In genomic region chr22:33110562-33111163, GRCh38 we compare ENCODE assay signal across 32 cellular contexts. TPM values are rescaled to one million over a fixed set of nuclear protein-coding genes. Genes with fewer than 3 reads are reported as not detected.
DNase-seq lines count a peak whose midpoint lies in the region; ATAC-seq and TF ChIP-seq lines count a peak whose summit lies in the region.
"Had no signal": no experiment of that assay in that cellular context is flagged by ENCODE, and none has a peak within 500 bp of the region (broad histone marks: within the 10 kb centered on the region; RNA-seq: fewer than 3 reads in every experiment).

No MANE protein-coding gene starts in this region.

- no peak overlapping the region for H3K4me3 Mint-ChIP-seq in brain
- H3K4me3 Mint-ChIP-seq: activated CD4-positive, alpha-beta memory T cell treated with anti-CD3 and anti-CD28 coated beads, Interleukin-2, amount 10 ng/mL, durations not matched to agents 7 days and 5 days; activated naive CD8-positive, alpha-beta T cell treated with anti-CD3 and anti-CD28 coated beads, Interleukin-2, amount 10 ng/mL, durations not matched to agents 7 days and 5 days; nephron had no signal

- H2BK5ac ChIP-seq in mesenchymal stem cell (ENCODE audit: low read depth, low read length, poor library complexity, severe bottlenecking), result no peak overlapping the region

- H3K14ac ChIP-seq in mesenchymal stem cell (ENCODE audit: low read length in 2 of 2), result peak overlapping the region in 1 of 2 experiments; percentile 36

- H3K36me3 ChIP-seq in GM23248 (ENCODE audit: low read depth) (no peaks in the 10 kb centered on the region), mesenchymal stem cell (ENCODE audit: control insufficient read depth in 1 of 2, insufficient read depth in 2 of 2, low read depth in 1 of 2, low read length in 2 of 2) (no peaks in the 10 kb centered on the region)
- H3K36me3 ChIP-seq: SJSA1, upper lobe of left lung had no signal

- no peak overlapping the region for H3K18ac ChIP-seq in mesenchymal stem cell (ENCODE audit: low read depth in 1 of 2, low read length in 2 of 2)

- H2AFZ ChIP-seq in GM23248, result no peak overlapping the region
- no peak overlapping the region for H2AFZ ChIP-seq in mesenchymal stem cell (ENCODE audit: low read depth, low read length)
- H2AFZ ChIP-seq: hepatocyte, parathyroid adenoma had no signal

- H2BK120ac ChIP-seq in mesenchymal stem cell (ENCODE audit: low read depth, low read length), result no peak overlapping the region

- no peaks in the 10 kb centered on the region for H3K79me2 ChIP-seq in GM23248 (ENCODE audit: insufficient read depth)
- H3K79me2 ChIP-seq: hepatocyte, parathyroid adenoma had no signal

- H3K27me3 ChIP-seq in GM23248 (replicated peaks; ENCODE audit: insufficient read depth), result no peaks in the 10 kb centered on the region; the same call in 1 of the 2 replicates
- H3K27me3 ChIP-seq in mesenchymal stem cell (ENCODE audit: control insufficient read depth in 1 of 2, insufficient read depth in 1 of 2, low read length in 2 of 2), result peaks cover 0 to 5% of the 10 kb centered on the region in 2 experiments
- H3K27me3 ChIP-seq: hepatocyte, SJSA1, upper lobe of left lung had no signal

- H3K27ac ChIP-seq in GM23248 (no peak overlapping the region), mesenchymal stem cell (ENCODE audit: low read length, poor library complexity, severe bottlenecking) (no peak overlapping the region)
- H3K27ac ChIP-seq: epithelial cell of prostate, hepatocyte, parathyroid adenoma, SJSA1, upper lobe of left lung had no signal

- H3K4me1 ChIP-seq in GM23248 (ENCODE audit: insufficient read depth) (peaks cover 9% of the 10 kb centered on the region; the same call in 1 of the 2 replicates), mesenchymal stem cell (ENCODE audit: control insufficient read depth, insufficient read depth, low read depth, low read length) (no peaks in the 10 kb centered on the region)
- H3K4me1 ChIP-seq: parathyroid adenoma, SJSA1, upper lobe of left lung had no signal

- H3K23ac ChIP-seq in mesenchymal stem cell (ENCODE audit: low read length in 2 of 2), result no peak overlapping the region

- no peaks in the 10 kb centered on the region for H4K20me1 ChIP-seq in GM23248 (ENCODE audit: insufficient read depth)

- H3K9me3 ChIP-seq in GM23248 (ENCODE audit: low read depth) (no peaks in the 10 kb centered on the region), mesenchymal stem cell (ENCODE audit: control insufficient read depth, low read length) (no peaks in the 10 kb centered on the region)
- H3K9me3 ChIP-seq: SJSA1, upper lobe of left lung had no signal

- 1 to 7% methylated on average over 7 of the region's 7 CpGs for WGBS in GM23248 (ENCODE audit: low coverage in 1 of 2, low lambda C conversion rate in 2 of 2, missing lambda C conversion rate in 2 of 2), 2 experiments
- 96% methylated on average over 7 of the region's 7 CpGs for WGBS in mesenchymal stem cell

- H4K8ac ChIP-seq in mesenchymal stem cell (ENCODE audit: low read length), result no peak overlapping the region

- H3K27ac Mint-ChIP-seq in brain, result peak overlapping the region in 3 of 5 experiments; percentile 52 to 71 (median 63)
- H3K27ac Mint-ChIP-seq: activated CD4-positive, alpha-beta memory T cell treated with anti-CD3 and anti-CD28 coated beads, Interleukin-2, amount 10 ng/mL, durations not matched to agents 7 days and 5 days; activated naive CD8-positive, alpha-beta T cell treated with anti-CD3 and anti-CD28 coated beads, Interleukin-2, amount 10 ng/mL, durations not matched to agents 7 days and 5 days; activated T-helper 2 cell treated with anti-CD3 and anti-CD28 coated beads, Interferon-gamma antibody, Interleukin-2, Interleukin-4, amounts not matched to agents 10 μg/mL and 5 μg/mL and 100 μg/mL, durations not matched to agents 14 hours and 24 hours and 36 hours; nephron had no signal

- no peak overlapping the region for H3K4ac ChIP-seq in mesenchymal stem cell (ENCODE audit: low read depth in 1 of 2, low read length in 2 of 2)

- no peak overlapping the region for H3K9ac ChIP-seq in GM23248
- peak overlapping the region; percentile 51 for H3K9ac ChIP-seq in mesenchymal stem cell (ENCODE audit: low read length)
- H3K9ac ChIP-seq: parathyroid adenoma had no signal

- in situ Hi-C loops in GM23248 (cut with MboI), result no loop called here

- H3K27me3 Mint-ChIP-seq in brain, result no peaks in the 10 kb centered on the region
- H3K27me3 Mint-ChIP-seq: activated CD4-positive, alpha-beta memory T cell treated with anti-CD3 and anti-CD28 coated beads, Interleukin-2, amount 10 ng/mL, durations not matched to agents 7 days and 5 days had no signal

- no peak overlapping the region for H2AK5ac ChIP-seq in mesenchymal stem cell (ENCODE audit: low read length, severe bottlenecking)

- no peaks in the 10 kb centered on the region for H3K9me3 Mint-ChIP-seq in brain
- H3K9me3 Mint-ChIP-seq: activated CD4-positive, alpha-beta memory T cell treated with anti-CD3 and anti-CD28 coated beads, Interleukin-2, amount 10 ng/mL, durations not matched to agents 7 days and 5 days; activated naive CD8-positive, alpha-beta T cell treated with anti-CD3 and anti-CD28 coated beads, Interleukin-2, amount 10 ng/mL, durations not matched to agents 7 days and 5 days; activated T-helper 2 cell treated with anti-CD3 and anti-CD28 coated beads, Interferon-gamma antibody, Interleukin-2, Interleukin-4, amounts not matched to agents 10 μg/mL and 5 μg/mL and 100 μg/mL, durations not matched to agents 14 hours and 24 hours and 36 hours; nephron had no signal

- no peaks in the 10 kb centered on the region for H3K36me3 Mint-ChIP-seq in brain
- H3K36me3 Mint-ChIP-seq: activated naive CD8-positive, alpha-beta T cell treated with anti-CD3 and anti-CD28 coated beads, Interleukin-2, amount 10 ng/mL, durations not matched to agents 7 days and 5 days had no signal

- no peak for TF ChIP-seq CTCF in brain (conservative IDR thresholded peaks at IDR 0.05)

- peak; percentile 40 for DNase-seq in Ammon's horn (ENCODE audit: low spot score)
- DNase-seq in GM23248, result peak; percentile 65
- no peak for DNase-seq in mesenchymal stem cell
- DNase-seq in dedifferentiated amniotic fluid mesenchymal stem cell (ENCODE audit: extremely low spot score), result no peak
- no peak for DNase-seq in activated effector memory CD4-positive, alpha-beta T cell treated with Interleukin-2 at 50 U/mL for 16 hours
- DNase-seq in HT-29 (ENCODE audit: low spot score), result no peak
- DNase-seq: activated CD4-positive, alpha-beta memory T cell treated with anti-CD3 and anti-CD28 coated beads, Interleukin-2, amount 10 ng/mL, durations not matched to agents 7 days and 5 days; activated naive CD8-positive, alpha-beta T cell treated with anti-CD3 and anti-CD28 coated beads, Interleukin-2, amount 10 ng/mL, durations not matched to agents 7 days and 5 days; AML-193; DND-41; foreskin fibroblast; HCEC 1CT; midbrain; NCI-H1105; NCI-H2029 treated with DMSO at 0.1 percent for 48 hours; NK-92 treated with Interleukin-12 subunit alpha and Interleukin-12 subunit beta, amount 100 ng/mL, for 24 hours; stimulated activated CD8-positive, alpha-beta memory T cell treated with anti-CD3 and anti-CD28 coated beads, Interleukin-4, amount 100 ng/mL, for 48 hours; T-helper 1 cell; upper lobe of left lung had no signal

- H4K91ac ChIP-seq in mesenchymal stem cell (ENCODE audit: low read length), result no peak overlapping the region

- H3F3A ChIP-seq in GM23248 (ENCODE audit: insufficient read depth), result 0 out of 2 replicates have a peak, but pooled peaks cover 7% of the 10 kb centered on the region

- H3K4me2 ChIP-seq in GM23248 (ENCODE audit: unreplicated experiment) (no peak overlapping the region), mesenchymal stem cell (ENCODE audit: low read length, poor library complexity, severe bottlenecking) (no peak overlapping the region)
- H3K4me2 ChIP-seq: hepatocyte had no signal

- H2BK15ac ChIP-seq in mesenchymal stem cell (ENCODE audit: low read depth, poor library complexity, severe bottlenecking), result no peak overlapping the region

- H2BK12ac ChIP-seq in mesenchymal stem cell (ENCODE audit: low read length in 2 of 2), result no peak overlapping the region

- no peaks in the 10 kb centered on the region for H3K9me2 ChIP-seq in GM23248 (ENCODE audit: insufficient read depth)

- no peak overlapping the region for H3K4me3 ChIP-seq in GM23248
- no peak overlapping the region for H3K4me3 ChIP-seq in mesenchymal stem cell (ENCODE audit: insufficient read depth in 1 of 2, low read depth in 1 of 2, low read length in 2 of 2)
- H3K4me3 ChIP-seq: hepatocyte, SJSA1, upper lobe of left lung had no signal

- H3K4me1 Mint-ChIP-seq in brain, result peaks cover 46% of the 10 kb centered on the region
- H3K4me1 Mint-ChIP-seq: activated CD4-positive, alpha-beta memory T cell treated with anti-CD3 and anti-CD28 coated beads, Interleukin-2, amount 10 ng/mL, durations not matched to agents 7 days and 5 days had no signal

- no peak for ATAC-seq in GM19395 (IDR thresholded peaks at IDR 0.05; ENCODE audit: unreplicated experiment)
- ATAC-seq: activated CD4-positive, CD25-positive, alpha-beta regulatory T cell treated with anti-CD3 and anti-CD28 coated beads, Interleukin-2, amount 50 U/mL, for 24 hours; left lobe of liver; Panc1; sciatic nerve had no signal

- no peaks in the 10 kb centered on the region for H3K79me1 ChIP-seq in mesenchymal stem cell (replicated peaks; ENCODE audit: low read length, poor library complexity, severe bottlenecking)

RNA-seq across cellular contexts. Expression of gene SYN3, which starts 52.5 kb away (rescaled TPM):
- total RNA-seq in GM23248 (2014; rRNA removed; shearing (Covaris generic)), result not detected in 2 replicates
- 0.39 and 0.75 TPM in 2 replicates for polyA plus RNA-seq in GM23248 (2016; fragmentation: Nextera tagmentation; extraction: Ambion mirVana)
- polyA plus RNA-seq in brain (ENCODE audit: insufficient read depth, low read depth, low replicate concordance), result 1.3 TPM
- polyA plus RNA-seq in mesenchymal stem cell (2013, experiment 1 of 2), result 0.01 TPM
- 0.05 TPM for polyA plus RNA-seq in mesenchymal stem cell (2013, experiment 2 of 2)
- not detected in 2 replicates for total RNA-seq in HT-29 (2014; rRNA removed; shearing (Covaris generic))
- total RNA-seq: activated CD4-positive, alpha-beta memory T cell treated with anti-CD3 and anti-CD28 coated beads, Interleukin-2, amount 10 ng/mL, durations not matched to agents 7 days and 5 days; activated naive CD8-positive, alpha-beta T cell treated with anti-CD3 and anti-CD28 coated beads, Interleukin-2, amount 10 ng/mL, durations not matched to agents 7 days and 5 days; activated T-helper 2 cell treated with anti-CD3 and anti-CD28 coated beads, Interferon-gamma antibody, Interleukin-2, Interleukin-4, amounts not matched to agents 10 μg/mL and 5 μg/mL and 100 μg/mL, durations not matched to agents 14 hours and 24 hours and 36 hours; LHCN-M2; SJSA1 had no signal

Comparison
In these comparisons a context has a peak if more than half of its experiments do, and no peak if none do; other contexts are left out.
1. DNase-seq: peak in Ammon's horn (single experiment) and GM23248 (single experiment); none in mesenchymal stem cell (single experiment), dedifferentiated amniotic fluid mesenchymal stem cell (single experiment), activated effector memory CD4-positive, alpha-beta T cell treated with Interleukin-2 at 50 U/mL for 16 hours (single experiment) and HT-29 (single experiment).